Comparison of ENCODE assay signal across 1 cellular context in the genomic region with DNA sequence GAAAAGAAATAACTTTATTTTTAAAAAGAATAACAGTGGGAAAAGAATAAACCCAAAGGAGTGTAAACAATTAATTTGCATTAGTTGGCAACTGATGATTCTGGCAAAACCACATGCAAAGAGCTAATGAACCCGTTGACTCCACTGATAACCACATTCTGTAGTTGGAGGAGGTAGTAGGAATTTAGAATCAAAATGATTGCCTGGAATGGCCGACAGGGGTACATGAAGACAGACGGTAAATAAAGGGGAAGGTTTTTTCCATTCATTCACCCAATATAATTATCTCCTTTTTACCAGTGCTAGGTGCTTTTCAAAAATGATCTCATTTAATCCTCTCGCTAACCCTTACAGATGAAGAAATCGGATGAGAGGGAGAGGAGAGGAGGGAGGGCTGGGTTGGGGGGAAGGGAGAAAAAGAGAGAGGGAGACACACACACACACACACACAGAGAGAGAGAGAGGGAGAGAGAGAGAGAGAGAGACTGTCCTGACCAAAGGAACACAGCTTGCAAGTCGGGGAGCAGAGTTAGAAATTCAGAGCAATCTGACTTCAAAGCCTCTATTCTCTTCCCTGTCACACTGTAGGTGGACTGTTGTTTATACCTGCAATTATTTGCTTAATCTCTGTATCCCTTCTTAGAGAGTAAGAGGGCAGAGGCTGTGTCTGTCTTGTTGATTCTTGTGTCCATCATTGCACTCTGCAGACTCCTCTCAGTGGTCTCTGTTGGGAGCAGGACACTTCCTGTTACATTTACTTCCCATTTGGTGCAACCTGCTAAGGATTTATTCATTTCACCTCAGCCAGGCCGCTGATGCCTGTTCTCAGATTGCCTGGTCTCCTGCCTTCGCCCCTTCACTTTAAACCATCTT.
A peak's percentile ranks its signal among the peaks of the same experiment; 100 is the strongest.
TF ChIP-seq lines count a peak whose summit lies in the region.

No MANE protein-coding gene starts in this region.

TF ChIP-seq in K562, 482 proteins besides CTCF, POLR2A, EP300 and RAD21:
- TF ChIP-seq TEAD4 (IDR thresholded peaks at IDR 0.05; ENCODE audit: low read length) (0 out of 2 replicates have a peak, but pooled peaks have one; percentile 9), TEAD4 (CRISPR knock-in tag; IDR thresholded peaks at IDR 0.05; ENCODE audit: borderline replicate concordance) (no peak), MTA2 (IDR thresholded peaks at IDR 0.05; ENCODE audit: low read depth) (peak; percentile 28; the same call in 1 of the 2 replicates), NFIC (IDR thresholded peaks at IDR 0.05) (0 out of 2 replicates have a peak, but pooled peaks have one; percentile 11), ZBTB5 (IDR thresholded peaks at IDR 0.05) (no peak), GATAD2A (IDR thresholded peaks at IDR 0.05) (peak; percentile 78), AFF1 (IDR thresholded peaks at IDR 0.05; ENCODE audit: low read depth in 1 of 2, partially characterized antibody in 2 of 2) (peak in 1 of 2 experiments; percentile 37), SMARCA4 (IDR thresholded peaks at IDR 0.05) (peak; percentile 25; the same call in 1 of the 2 replicates), NCOR1 (IDR thresholded peaks at IDR 0.05) (peak; percentile 29), KAT2B (IDR thresholded peaks at IDR 0.05; ENCODE audit: low read depth, low read length) (no peak), HDAC1 (IDR thresholded peaks at IDR 0.05) (peak in 1 of 2 experiments; percentile 44; a peak in 1 of 4 replicates), BCOR (IDR thresholded peaks at IDR 0.05) (0 out of 2 replicates have a peak, but pooled peaks have one; percentile 30), MYNN (IDR thresholded peaks at IDR 0.05) (no peak), MYNN (CRISPR knock-in tag; IDR thresholded peaks at IDR 0.05) (no peak), KHSRP (IDR thresholded peaks at IDR 0.05) (no peak), KDM1A (IDR thresholded peaks at IDR 0.05) (peak in 1 of 2 experiments; percentile 28; a peak in 1 of 4 replicates), COPS2 (conservative IDR thresholded peaks at IDR 0.05) (no peak), SPI1 (IDR thresholded peaks at IDR 0.05; ENCODE audit: borderline replicate concordance, low read depth, low read length) (peak; percentile 26; the same call in 1 of the 2 replicates), KLF1 (tag; IDR thresholded peaks at IDR 0.05) (no peak), SMARCE1 (IDR thresholded peaks at IDR 0.05) (0 out of 2 replicates have a peak, but pooled peaks have one; percentile 24), ARID3A (IDR thresholded peaks at IDR 0.05; ENCODE audit: borderline replicate concordance, low read depth, low read length) (peak; percentile 72), DMBX1 (CRISPR knock-in tag; IDR thresholded peaks at IDR 0.05; ENCODE audit: borderline replicate concordance) (no peak), CBFA2T3 (IDR thresholded peaks at IDR 0.05) (0 out of 2 replicates have a peak, but pooled peaks have one; percentile 32), CHD1 (IDR thresholded peaks at IDR 0.05; ENCODE audit: low read length) (no peak), MYBL2 (IDR thresholded peaks at IDR 0.05; ENCODE audit: low read depth) (0 out of 2 replicates have a peak, but pooled peaks have one; percentile 30), MYBL2 (CRISPR knock-in tag; IDR thresholded peaks at IDR 0.05; ENCODE audit: borderline replicate concordance) (no peak), THRAP3 (IDR thresholded peaks at IDR 0.05; ENCODE audit: borderline replicate concordance) (no peak), NONO (IDR thresholded peaks at IDR 0.05; ENCODE audit: low read depth in 2 of 2, low read length in 1 of 2) (no peak), IFI16 (CRISPR knock-in tag; IDR thresholded peaks at IDR 0.05) (no peak), FOXK2 (conservative IDR thresholded peaks at IDR 0.05 in 1 of 2, IDR thresholded peaks at IDR 0.05 in 1 of 2; ENCODE audit: low read depth in 2 of 2) (peak in 1 of 2 experiments; percentile 29; a peak in 1 of 4 replicates), NFRKB (IDR thresholded peaks at IDR 0.05; ENCODE audit: low read depth) (peak; percentile 68; the same call in 1 of the 2 replicates), EGR1 (conservative IDR thresholded peaks at IDR 0.05) (0 out of 2 replicates have a peak, but pooled peaks have one; percentile 13), DPF2 (IDR thresholded peaks at IDR 0.05) (peak; percentile 57), EP400 (IDR thresholded peaks at IDR 0.05) (peak; percentile 15; the same call in 1 of the 2 replicates), GABPB2 (CRISPR knock-in tag; conservative IDR thresholded peaks at IDR 0.05) (no peak), LEF1 (IDR thresholded peaks at IDR 0.05) (peak; percentile 55; the same call in 1 of the 2 replicates), TRIM24 (IDR thresholded peaks at IDR 0.05) (0 out of 4 replicates have a peak, but pooled peaks of 1 of the 2 experiments have one; percentile 30), NEUROD1 (IDR thresholded peaks at IDR 0.05; ENCODE audit: borderline replicate concordance, low read depth, low read length, partially characterized antibody) (peak; percentile 47), RUNX1 (IDR thresholded peaks at IDR 0.05; ENCODE audit: low read depth) (no peak)
- TF ChIP-seq, protein P1, sequence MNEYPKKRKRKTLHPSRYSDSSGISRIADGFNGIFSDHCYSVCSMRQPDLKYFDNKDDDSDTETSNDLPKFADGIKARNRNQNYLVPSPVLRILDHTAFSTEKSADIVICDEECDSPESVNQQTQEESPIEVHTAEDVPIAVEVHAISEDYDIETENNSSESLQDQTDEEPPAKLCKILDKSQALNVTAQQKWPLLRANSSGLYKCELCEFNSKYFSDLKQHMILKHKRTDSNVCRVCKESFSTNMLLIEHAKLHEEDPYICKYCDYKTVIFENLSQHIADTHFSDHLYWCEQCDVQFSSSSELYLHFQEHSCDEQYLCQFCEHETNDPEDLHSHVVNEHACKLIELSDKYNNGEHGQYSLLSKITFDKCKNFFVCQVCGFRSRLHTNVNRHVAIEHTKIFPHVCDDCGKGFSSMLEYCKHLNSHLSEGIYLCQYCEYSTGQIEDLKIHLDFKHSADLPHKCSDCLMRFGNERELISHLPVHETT (CRISPR knock-in tag; conservative IDR thresholded peaks at IDR 0.05 in 1 of 2, IDR thresholded peaks at IDR 0.05 in 1 of 2), result no peak
- TF ChIP-seq, protein P2, sequence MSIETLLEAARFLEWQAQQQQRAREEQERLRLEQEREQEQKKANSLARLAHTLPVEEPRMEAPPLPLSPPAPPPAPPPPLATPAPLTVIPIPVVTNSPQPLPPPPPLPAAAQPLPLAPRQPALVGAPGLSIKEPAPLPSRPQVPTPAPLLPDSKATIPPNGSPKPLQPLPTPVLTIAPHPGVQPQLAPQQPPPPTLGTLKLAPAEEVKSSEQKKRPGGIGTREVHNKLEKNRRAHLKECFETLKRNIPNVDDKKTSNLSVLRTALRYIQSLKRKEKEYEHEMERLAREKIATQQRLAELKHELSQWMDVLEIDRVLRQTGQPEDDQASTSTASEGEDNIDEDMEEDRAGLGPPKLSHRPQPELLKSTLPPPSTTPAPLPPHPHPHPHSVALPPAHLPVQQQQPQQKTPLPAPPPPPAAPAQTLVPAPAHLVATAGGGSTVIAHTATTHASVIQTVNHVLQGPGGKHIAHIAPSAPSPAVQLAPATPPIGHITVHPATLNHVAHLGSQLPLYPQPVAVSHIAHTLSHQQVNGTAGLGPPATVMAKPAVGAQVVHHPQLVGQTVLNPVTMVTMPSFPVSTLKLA (conservative IDR thresholded peaks at IDR 0.05), result peak in 1 of 2 experiments; percentile 29; a peak in 1 of 4 replicates
